Comparison of ENCODE assay signal across 8 cellular contexts in genomic region chr15:67240235-67241131, GRCh38. TPM values are rescaled to one million over a fixed set of nuclear protein-coding genes. Genes with fewer than 3 reads are reported as not detected.
DNase-seq lines count a peak whose midpoint lies in the region; ATAC-seq and TF ChIP-seq lines count a peak whose summit lies in the region.

No MANE protein-coding gene starts in this region.

- ATAC-seq in stimulated activated memory B cell treated with anti-CD40 and anti-IgM and Interleukin-4, amounts not matched to agents 10 μg/mL and 1 μg/mL and 100 μg/mL, for 72 hours = peak; percentile 60

- intact Hi-C loops in uterus (cut with DNase I; ENCODE audit: low total_unique reads) = no loop called here

- no peak for TF ChIP-seq POLR2A in uterus (IDR thresholded peaks at IDR 0.05)

- H3K36me3 ChIP-seq in effector memory CD4-positive, alpha-beta T cell (ENCODE audit: control insufficient read depth, insufficient read depth, low read length) = peaks cover 6% of the 10 kb centered on the region
- no peaks in the 10 kb centered on the region for H3K36me3 ChIP-seq in uterus

- CTCF ChIA-PET in activated naive CD4-positive, alpha-beta T cell treated with anti-CD3 and anti-CD28 coated beads, Interleukin-2, amount 10 ng/mL, durations not matched to agents 7 days and 5 days (lab: Charles Lee) = interaction anchor here (0.8 to 2.8 kb wide), 9 partner anchors 9 to 294 kb away, joined by 3 to 18 read pairs (median 3); no protein-coding TSS in a partner anchor

- peaks cover 47% of the 10 kb centered on the region for H3K4me1 Mint-ChIP-seq in activated naive CD4-positive, alpha-beta T cell treated with anti-CD3 and anti-CD28 coated beads, Interleukin-2, amount 10 ng/mL, durations not matched to agents 7 days and 5 days
- H3K4me1 Mint-ChIP-seq in IgD-negative memory B cell = peaks cover 28 to 44% (median 36%) of the 10 kb centered on the region in 3 donors
- H3K4me1 Mint-ChIP-seq in stimulated activated memory B cell treated with anti-CD40 and anti-IgM and Interleukin-4, amounts not matched to agents 10 μg/mL and 1 μg/mL and 100 μg/mL, for 72 hours = peaks cover 37% of the 10 kb centered on the region

- no peak overlapping the region for H3K4me3 ChIP-seq in effector memory CD4-positive, alpha-beta T cell (ENCODE audit: insufficient read depth, low read depth, low read length, poor library complexity, severe bottlenecking)
- H3K4me3 ChIP-seq in uterus = no peak overlapping the region

- H3K27ac Mint-ChIP-seq in activated naive CD4-positive, alpha-beta T cell treated with anti-CD3 and anti-CD28 coated beads, Interleukin-2, amount 10 ng/mL, durations not matched to agents 7 days and 5 days = peak overlapping the region; percentile 90
- peak overlapping the region; percentile 11 to 83 (median 59) for H3K27ac Mint-ChIP-seq in IgD-negative memory B cell
- H3K27ac Mint-ChIP-seq in stimulated activated memory B cell treated with anti-CD40 and anti-IgM and Interleukin-4, amounts not matched to agents 10 μg/mL and 1 μg/mL and 100 μg/mL, for 72 hours = peak overlapping the region; percentile 88

- H3K9me3 ChIP-seq in effector memory CD4-positive, alpha-beta T cell (ENCODE audit: control insufficient read depth, low read length) = no peaks in the 10 kb centered on the region
- no peaks in the 10 kb centered on the region for H3K9me3 ChIP-seq in uterus

- H3K36me3 Mint-ChIP-seq in activated naive CD4-positive, alpha-beta T cell treated with anti-CD3 and anti-CD28 coated beads, Interleukin-2, amount 10 ng/mL, durations not matched to agents 7 days and 5 days = peaks cover 19% of the 10 kb centered on the region
- H3K36me3 Mint-ChIP-seq in IgD-negative memory B cell = peaks cover 1% of the 10 kb centered on the region
- peaks cover 16% of the 10 kb centered on the region for H3K36me3 Mint-ChIP-seq in stimulated activated memory B cell treated with anti-CD40 and anti-IgM and Interleukin-4, amounts not matched to agents 10 μg/mL and 1 μg/mL and 100 μg/mL, for 72 hours

- no peaks in the 10 kb centered on the region for H3K9me3 Mint-ChIP-seq in activated naive CD4-positive, alpha-beta T cell treated with anti-CD3 and anti-CD28 coated beads, Interleukin-2, amount 10 ng/mL, durations not matched to agents 7 days and 5 days
- no peaks in the 10 kb centered on the region for H3K9me3 Mint-ChIP-seq in IgD-negative memory B cell
- H3K9me3 Mint-ChIP-seq in stimulated activated memory B cell treated with anti-CD40 and anti-IgM and Interleukin-4, amounts not matched to agents 10 μg/mL and 1 μg/mL and 100 μg/mL, for 72 hours = no peaks in the 10 kb centered on the region

- peak; percentile 51 for DNase-seq in activated naive CD4-positive, alpha-beta T cell treated with anti-CD3 and anti-CD28 coated beads, Interleukin-2, amount 10 ng/mL, durations not matched to agents 7 days and 5 days
- no peak for DNase-seq in activated naive CD4-positive, alpha-beta T cell (lab: John Stamatoyannopoulos, UW)
- DNase-seq in SKM-1 (lab: John Stamatoyannopoulos, UW; ENCODE audit: unreplicated experiment) (peak; percentile 9), uterus (no peak)
- no peak for DNase-seq in effector memory CD4-positive, alpha-beta T cell
- no peak for DNase-seq in activated CD8-positive, alpha-beta memory T cell treated with anti-CD3 and anti-CD28 coated beads, Interleukin-2, amount 50 U/mL, for 48 hours

- H3K27me3 Mint-ChIP-seq in activated naive CD4-positive, alpha-beta T cell treated with anti-CD3 and anti-CD28 coated beads, Interleukin-2, amount 10 ng/mL, durations not matched to agents 7 days and 5 days = no peaks in the 10 kb centered on the region
- H3K27me3 Mint-ChIP-seq in IgD-negative memory B cell = no peaks in the 10 kb centered on the region
- H3K27me3 Mint-ChIP-seq in stimulated activated memory B cell treated with anti-CD40 and anti-IgM and Interleukin-4, amounts not matched to agents 10 μg/mL and 1 μg/mL and 100 μg/mL, for 72 hours = no peaks in the 10 kb centered on the region

- peak overlapping the region; percentile 9 for H3K4me3 Mint-ChIP-seq in activated naive CD4-positive, alpha-beta T cell treated with anti-CD3 and anti-CD28 coated beads, Interleukin-2, amount 10 ng/mL, durations not matched to agents 7 days and 5 days
- peak overlapping the region in 2 of 4 donors; percentile 72 to 86 for H3K4me3 Mint-ChIP-seq in IgD-negative memory B cell
- peak overlapping the region; percentile 73 for H3K4me3 Mint-ChIP-seq in stimulated activated memory B cell treated with anti-CD40 and anti-IgM and Interleukin-4, amounts not matched to agents 10 μg/mL and 1 μg/mL and 100 μg/mL, for 72 hours

- peaks cover 24% of the 10 kb centered on the region for H3K4me1 ChIP-seq in effector memory CD4-positive, alpha-beta T cell (ENCODE audit: control insufficient read depth, insufficient read depth, low read length, poor library complexity, severe bottlenecking)
- H3K4me1 ChIP-seq in uterus = no peaks in the 10 kb centered on the region

- H3K27ac ChIP-seq in effector memory CD4-positive, alpha-beta T cell (ENCODE audit: insufficient read depth, low read length, poor library complexity, severe bottlenecking) = peak overlapping the region; percentile 46
- H3K27ac ChIP-seq in uterus = no peak overlapping the region

- H3K27me3 ChIP-seq in effector memory CD4-positive, alpha-beta T cell (replicated peaks; ENCODE audit: control insufficient read depth, insufficient read depth, low read length, poor library complexity, severe bottlenecking) = no peaks in the 10 kb centered on the region
- no peaks in the 10 kb centered on the region for H3K27me3 ChIP-seq in uterus

- no peak for TF ChIP-seq CTCF in uterus (IDR thresholded peaks at IDR 0.05)

RNA-seq across cellular contexts. Expression of gene AAGAB, which starts 14.0 kb away (rescaled TPM):
- polyA plus RNA-seq in IgD-negative memory B cell = 43.1 TPM
- 10 to 100 TPM; 25.5 to 44.8 (median 39.4) TPM for total RNA-seq in uterus

RNA-seq across cellular contexts. Expression of gene IQCH, which starts 14.1 kb away (rescaled TPM):
- polyA plus RNA-seq in IgD-negative memory B cell = 0.13 TPM
- 1 to 10 TPM in 3 of 4 donors, under 1 TPM in 1; 0.26 to 3.0 (median 1.7) TPM for total RNA-seq in uterus

Comparison
In these comparisons a context has a peak if more than half of its experiments do, and no peak if none do; other contexts are left out.
1. DNase-seq: peak in activated naive CD4-positive, alpha-beta T cell treated with anti-CD3 and anti-CD28 coated beads, Interleukin-2, amount 10 ng/mL, durations not matched to agents 7 days and 5 days (single experiment) and SKM-1 (single experiment); none in activated naive CD4-positive, alpha-beta T cell (0 of 4), effector memory CD4-positive, alpha-beta T cell (0 of 3), activated CD8-positive, alpha-beta memory T cell treated with anti-CD3 and anti-CD28 coated beads, Interleukin-2, amount 50 U/mL, for 48 hours (single experiment) and uterus (0 of 2).
2. Peak in every context shown above with its lines, with median percentiles within 50 percentile points of each other: H3K27ac Mint-ChIP-seq.